8 cellular contexts compared by ENCODE assay signal in genomic region chr11:57491371-57492061, GRCh38. TPM values are rescaled to one million over a fixed set of nuclear protein-coding genes. Genes with fewer than 3 reads are reported as not detected.
DNase-seq lines count a peak whose midpoint lies in the region; ATAC-seq and TF ChIP-seq lines count a peak whose summit lies in the region.

No MANE protein-coding gene starts in this region.

- no peaks in the 10 kb centered on the region for H3K36me3 ChIP-seq in cardiac muscle cell

- DNase-seq in DMS53 (lab: John Stamatoyannopoulos, UW) (peak; percentile 29), DMS53 treated with DMSO at 0.1 percent for 48 hours (lab: John Stamatoyannopoulos, UW; ENCODE audit: unreplicated experiment) (no peak), NB4 (ENCODE audit: low read depth) (peak; percentile 81), cardiac muscle cell (ENCODE audit: low read depth in 1 of 2, low spot score in 1 of 2) (peak; percentile 42 to 46), posterior vena cava (ENCODE audit: low spot score) (no peak)
- peak; percentile 44 for DNase-seq in activated T-cell treated with anti-CD3 and anti-CD28 coated beads, Interleukin-2, amount 50 U/mL, for 4 hours
- peak in 2 of 3 donors; percentile 54 to 55 for DNase-seq in stimulated activated CD4-positive, alpha-beta T cell treated with anti-CD3 and anti-CD28 coated beads, TNF-alpha, amount 100 ng/mL, for 48 hours (ENCODE audit: low read depth in 3 of 3)

- no peak for TF ChIP-seq POLR2A in NB4 (IDR thresholded peaks at IDR 0.05; ENCODE audit: extremely low read depth, insufficient read length)

- H3K9me3 Mint-ChIP-seq in activated T-cell treated with anti-CD3 and anti-CD28 coated beads, Interleukin-2, amount 50 U/mL, for 4 hours: no peaks in the 10 kb centered on the region

- peak; percentile 63 to 64 for ATAC-seq in activated T-cell treated with anti-CD3 and anti-CD28 coated beads, Interleukin-2, amount 50 U/mL, for 4 hours
- ATAC-seq in HG02970 (IDR thresholded peaks at IDR 0.05; ENCODE audit: low FRiP score, unreplicated experiment): no peak

- H3K9me3 ChIP-seq in cardiac muscle cell (ENCODE audit: low read depth): no peaks in the 10 kb centered on the region

- peaks cover 8% of the 10 kb centered on the region for H3K4me1 Mint-ChIP-seq in activated T-cell treated with anti-CD3 and anti-CD28 coated beads, Interleukin-2, amount 50 U/mL, for 4 hours (ENCODE audit: low read depth)

- TF ChIP-seq CTCF in NB4 (IDR thresholded peaks at IDR 0.05; ENCODE audit: low read depth, low read length) (peak; percentile 89), cardiac muscle cell (IDR thresholded peaks at IDR 0.05; ENCODE audit: low read depth, low read length) (peak; percentile 75)

- no peak overlapping the region for H3K27ac ChIP-seq in cardiac muscle cell

- no peaks in the 10 kb centered on the region for H3K4me1 ChIP-seq in cardiac muscle cell (ENCODE audit: low read depth)

- no peaks in the 10 kb centered on the region for H3K27me3 ChIP-seq in cardiac muscle cell

- peaks cover 42% of the 10 kb centered on the region for H3K36me3 Mint-ChIP-seq in activated T-cell treated with anti-CD3 and anti-CD28 coated beads, Interleukin-2, amount 50 U/mL, for 4 hours (ENCODE audit: insufficient read depth)

- H3K27me3 Mint-ChIP-seq in activated T-cell treated with anti-CD3 and anti-CD28 coated beads, Interleukin-2, amount 50 U/mL, for 4 hours (ENCODE audit: low read depth): no peaks in the 10 kb centered on the region

- H3K4me3 ChIP-seq in NB4 (ENCODE audit: low read depth, low read length) (no peak overlapping the region), cardiac muscle cell (no peak overlapping the region)

- H3K4me3 Mint-ChIP-seq in activated T-cell treated with anti-CD3 and anti-CD28 coated beads, Interleukin-2, amount 50 U/mL, for 4 hours: no peak overlapping the region

- intact Hi-C loops in posterior vena cava (cut with DNase I): loop anchor here in 1 of 2 donors (5.0 kb wide), 1 partner anchor 36 kb away; no protein-coding TSS in a partner anchor

RNA-seq across cellular contexts. Expression of gene SLC43A1, which starts 24.0 kb away (rescaled TPM):
- 10 to 100 TPM; 15.5 to 20.3 (median 18.3) TPM for total RNA-seq in activated T-cell treated with anti-CD3 and anti-CD28 coated beads, Interleukin-2, amount 50 U/mL, for 4 hours
- total RNA-seq in cardiac muscle cell: 13.3 and 24.6 TPM in 2 replicates
- 11.2 and 23.7 TPM in 2 replicates for polyA plus RNA-seq in cardiac muscle cell
- total RNA-seq in posterior vena cava: 10 to 100 TPM in 1 of 2 donors, 1 to 10 TPM in 1; 8.1 to 11.5 TPM

RNA-seq across cellular contexts. Expression of gene RTN4RL2, which starts 31.2 kb away (rescaled TPM):
- under 1 TPM; 0.16 to 0.33 (median 0.27) TPM for total RNA-seq in activated T-cell treated with anti-CD3 and anti-CD28 coated beads, Interleukin-2, amount 50 U/mL, for 4 hours
- total RNA-seq in cardiac muscle cell (0.09 and 0.11 TPM in 2 replicates), posterior vena cava (1 to 10 TPM; 2.0 to 2.9 TPM)
- polyA plus RNA-seq in cardiac muscle cell: 0.61 and 1.3 TPM in 2 replicates

RNA-seq across cellular contexts. Expression of gene TIMM10, which starts 39.0 kb away (rescaled TPM):
- 100 to 1,000 TPM; 152 to 189 (median 154) TPM for total RNA-seq in activated T-cell treated with anti-CD3 and anti-CD28 coated beads, Interleukin-2, amount 50 U/mL, for 4 hours
- 32.6 and 45.1 TPM in 2 replicates for total RNA-seq in cardiac muscle cell
- polyA plus RNA-seq in cardiac muscle cell: 57.3 and 64.7 TPM in 2 replicates
- 10 to 100 TPM; 31.8 to 38.1 TPM for total RNA-seq in posterior vena cava

RNA-seq across cellular contexts. Expression of gene SMTNL1, which starts 45.9 kb away (rescaled TPM):
- not detected for total RNA-seq in activated T-cell treated with anti-CD3 and anti-CD28 coated beads, Interleukin-2, amount 50 U/mL, for 4 hours
- total RNA-seq in cardiac muscle cell: 0.11 TPM in 1 of 2 replicates, not detected in the other
- polyA plus RNA-seq in cardiac muscle cell: 0.47 and 0.89 TPM in 2 replicates
- not detected for total RNA-seq in posterior vena cava

Comparison
In these comparisons a context has a peak if more than half of its experiments do, and no peak if none do; other contexts are left out.
1. DNase-seq: peak in DMS53 (single experiment), NB4 (single experiment), activated T-cell treated with anti-CD3 and anti-CD28 coated beads, Interleukin-2, amount 50 U/mL, for 4 hours (single experiment), cardiac muscle cell (2 of 2) and stimulated activated CD4-positive, alpha-beta T cell treated with anti-CD3 and anti-CD28 coated beads, TNF-alpha, amount 100 ng/mL, for 48 hours (2 of 3); none in DMS53 treated with DMSO at 0.1 percent for 48 hours (single experiment) and posterior vena cava (single experiment).